In the genomic region with DNA sequence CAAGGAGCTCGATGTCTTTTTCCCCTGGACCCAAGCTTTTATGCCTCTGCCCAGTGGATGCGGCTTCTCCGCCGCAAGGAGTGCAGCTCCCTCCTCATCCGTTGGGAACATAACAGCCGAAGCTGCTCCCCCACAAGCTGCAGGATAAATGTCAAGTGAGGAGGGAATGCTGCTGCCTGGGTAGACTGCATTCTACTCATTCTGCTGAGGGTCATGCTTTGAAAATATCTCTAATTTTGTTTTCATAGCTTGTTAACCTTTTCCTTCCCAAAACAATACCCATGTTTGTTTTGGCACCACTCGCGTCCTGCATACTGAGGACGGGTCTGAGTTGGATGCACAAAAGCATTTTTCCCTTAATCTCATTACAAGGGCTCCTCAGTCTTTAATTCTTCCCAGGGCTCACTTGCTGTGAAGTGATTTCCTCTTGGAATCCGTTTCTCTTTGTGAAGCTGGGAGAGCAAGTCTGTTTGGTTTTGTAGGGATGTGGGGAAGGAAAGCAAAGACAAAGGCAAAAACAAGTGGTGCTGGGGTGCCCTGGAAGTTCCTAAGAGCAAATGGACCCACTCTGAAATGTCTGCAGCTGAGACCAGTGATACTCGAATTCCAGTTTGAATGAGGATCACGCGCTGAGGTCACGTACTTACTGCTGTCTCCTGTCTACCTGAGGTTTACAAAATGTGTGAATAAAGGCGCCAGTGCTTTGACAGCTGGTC, we compare ENCODE assay signal across 10 cellular contexts.
A peak's percentile ranks its signal among the peaks of the same experiment; 100 is the strongest.
DNase-seq lines count a peak whose midpoint lies in the region; ATAC-seq and TF ChIP-seq lines count a peak whose summit lies in the region.
"Had no signal": no experiment of that assay in that cellular context is flagged by ENCODE, and none has a peak within 500 bp of the region (broad histone marks: within the 10 kb centered on the region; RNA-seq: fewer than 3 reads in every experiment).

No MANE protein-coding gene starts in this region.

- DNase-seq in NCI-H524 treated with DMSO at 0.1 percent for 48 hours (lab: John Stamatoyannopoulos, UW) (peak; percentile 35), endothelial cell (ENCODE audit: low spot score) (peak; percentile 55), neural crest cell (ENCODE audit: low read depth, low spot score) (no peak), BE2C (no peak), NCI-H1694 treated with DMSO at 0.1 percent for 48 hours (lab: John Stamatoyannopoulos, UW) (no peak), gastrocnemius medialis (no peak), MV-4-11 (lab: John Stamatoyannopoulos, UW) (no peak)
- DNase-seq: stimulated activated CD4-positive, alpha-beta T cell treated with anti-CD3 and anti-CD28 coated beads, Interleukin-12 subunit alpha, Interleukin-12 subunit beta, amount 100 ng/mL, for 4 hours had no signal

- no peaks in the 10 kb centered on the region for H3K36me3 ChIP-seq in BE2C
- no peaks in the 10 kb centered on the region for H3K36me3 ChIP-seq in gastrocnemius medialis

- peak overlapping the region; percentile 83 for H3K27ac Mint-ChIP-seq in endothelial cell (ENCODE audit: unreplicated experiment)
- peak overlapping the region; percentile 14 for H3K27ac Mint-ChIP-seq in neural crest cell (ENCODE audit: unreplicated experiment)
- H3K27ac Mint-ChIP-seq: dendritic cell treated with granulocyte-macrophage colony-stimulating factor and Interleukin-4, amounts not matched to agents 40 ng/mL and 50 ng/mL, for 4 days had no signal

- H3K27me3 ChIP-seq in BE2C (no peaks in the 10 kb centered on the region), gastrocnemius medialis (no peaks in the 10 kb centered on the region)

- H3K27me3 Mint-ChIP-seq in endothelial cell (ENCODE audit: unreplicated experiment) (peaks cover 6% of the 10 kb centered on the region), neural crest cell (ENCODE audit: low read depth) (peaks cover 44% of the 10 kb centered on the region)
- H3K27me3 Mint-ChIP-seq: dendritic cell treated with granulocyte-macrophage colony-stimulating factor and Interleukin-4, amounts not matched to agents 40 ng/mL and 50 ng/mL, for 4 days had no signal

- H3K9me3 ChIP-seq in BE2C (no peaks in the 10 kb centered on the region), gastrocnemius medialis (no peaks in the 10 kb centered on the region)

- H3K4me1 Mint-ChIP-seq in endothelial cell (ENCODE audit: unreplicated experiment) (peaks cover 58% of the 10 kb centered on the region), neural crest cell (peaks cover 47% of the 10 kb centered on the region)

- TF ChIP-seq POLR2A in gastrocnemius medialis (IDR thresholded peaks at IDR 0.05): no peak

- intact Hi-C loops in gastrocnemius medialis (cut with DNase I; ENCODE audit: low total_unique reads): no loop called here

- H3K4me1 ChIP-seq in BE2C (peaks cover 49% of the 10 kb centered on the region), gastrocnemius medialis (peaks cover 8 to 10% of the 10 kb centered on the region in 2 donors)

- no peaks in the 10 kb centered on the region for H3K36me3 Mint-ChIP-seq in endothelial cell (ENCODE audit: low read depth, unreplicated experiment)
- H3K36me3 Mint-ChIP-seq in neural crest cell (ENCODE audit: low read depth): no peaks in the 10 kb centered on the region

- in situ Hi-C loops in gastrocnemius medialis (cut with MboI; ENCODE audit: low sequenced_read_pairs in 4 of 4): loop anchor here in 3 of 4 donors (25.0 kb wide), 5 partner anchors 93 to 343 kb away; partner anchors contain the start of gene TARBP1 (in 1 of the 3)

- no peak overlapping the region for H3K4me3 ChIP-seq in BE2C (ENCODE audit: low read depth, low read length)
- no peak overlapping the region for H3K4me3 ChIP-seq in gastrocnemius medialis

- H3K9me3 Mint-ChIP-seq in endothelial cell (ENCODE audit: unreplicated experiment) (no peaks in the 10 kb centered on the region), neural crest cell (no peaks in the 10 kb centered on the region)
- H3K9me3 Mint-ChIP-seq: dendritic cell treated with granulocyte-macrophage colony-stimulating factor and Interleukin-4, amounts not matched to agents 40 ng/mL and 50 ng/mL, for 4 days had no signal

- H3K27ac ChIP-seq in C4-2B (peak overlapping the region; percentile 9), gastrocnemius medialis (no peak overlapping the region)

- no peak for ATAC-seq in gastrocnemius medialis

- H3K4me3 Mint-ChIP-seq in endothelial cell (ENCODE audit: unreplicated experiment) (peak overlapping the region; percentile 68), neural crest cell (peak overlapping the region; percentile 4)
- H3K4me3 Mint-ChIP-seq: dendritic cell treated with granulocyte-macrophage colony-stimulating factor and Interleukin-4, amounts not matched to agents 40 ng/mL and 50 ng/mL, for 4 days had no signal

- no peak for TF ChIP-seq CTCF in C4-2B (conservative IDR thresholded peaks at IDR 0.05)
- TF ChIP-seq CTCF in endothelial cell (IDR thresholded peaks at IDR 0.05; ENCODE audit: unreplicated experiment): no peak
- TF ChIP-seq CTCF in neural crest cell (conservative IDR thresholded peaks at IDR 0.05): no peak
- no peak for TF ChIP-seq CTCF in BE2C (IDR thresholded peaks at IDR 0.05; ENCODE audit: low read depth, low read length)
- no peak for TF ChIP-seq CTCF in gastrocnemius medialis (IDR thresholded peaks at IDR 0.05 in 4 of 5, conservative IDR thresholded peaks at IDR 0.05 in 1 of 5)

Comparison
In these comparisons a context has a peak if more than half of its experiments do, and no peak if none do; other contexts are left out.
1. DNase-seq: peak in NCI-H524 treated with DMSO at 0.1 percent for 48 hours (single experiment) and endothelial cell (single experiment); none in neural crest cell (single experiment), BE2C (single experiment), NCI-H1694 treated with DMSO at 0.1 percent for 48 hours (single experiment), gastrocnemius medialis (0 of 2) and MV-4-11 (single experiment).